Comparison of ENCODE assay signal across 8 cellular contexts in the genomic region with DNA sequence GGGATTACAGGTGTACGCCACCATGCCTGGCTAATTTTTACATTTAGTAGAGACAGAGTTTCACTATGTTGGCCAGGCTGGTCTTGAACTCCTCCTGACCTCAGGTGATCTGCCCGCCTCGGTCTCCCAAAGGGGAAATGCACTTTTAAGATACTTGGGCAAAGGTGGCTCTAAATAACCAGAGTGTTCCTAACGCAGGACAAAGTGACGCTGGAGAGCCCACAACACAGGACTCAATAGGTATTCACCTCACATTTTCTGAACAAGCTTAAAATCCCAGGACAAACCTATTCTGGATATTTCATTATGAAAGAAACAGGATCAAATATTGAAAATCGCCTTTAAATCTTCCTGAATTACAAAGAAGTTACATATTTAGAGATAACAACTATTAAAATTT.
"Had no signal": no experiment of that assay in that cellular context is flagged by ENCODE, and none has a peak within 500 bp of the region (broad histone marks: within the 10 kb centered on the region; RNA-seq: fewer than 3 reads in every experiment).

No MANE protein-coding gene starts in this region.

- ATAC-seq: GM23338, HCT116 had no signal

- DNase-seq: GM23248, GOT3, H7, H9, HCEC 1CT, HFFc6 had no signal
